1 cellular context compared by ENCODE assay signal in genomic region chr2:241505781-241506201, GRCh38.
TF ChIP-seq lines count a peak whose summit lies in the region.

No MANE protein-coding gene starts in this region.

TF ChIP-seq in HEK293T, 16 proteins besides CTCF, POLR2A, EP300 and RAD21 (continued from another document):
- no peak for TF ChIP-seq LEF1 (IDR thresholded peaks at IDR 0.05; ENCODE audit: borderline replicate concordance)
- no peak for TF ChIP-seq SUZ12 (IDR thresholded peaks at IDR 0.05)
- TF ChIP-seq FOXK2 (IDR thresholded peaks at IDR 0.05), result no peak
- TF ChIP-seq NFRKB (IDR thresholded peaks at IDR 0.05), result no peak
- TF ChIP-seq FOXM1 (IDR thresholded peaks at IDR 0.05; ENCODE audit: borderline replicate concordance), result no peak
- no peak for TF ChIP-seq BHLHE40 (IDR thresholded peaks at IDR 0.05; ENCODE audit: borderline replicate concordance)
- TF ChIP-seq CTBP1 (IDR thresholded peaks at IDR 0.05; ENCODE audit: borderline replicate concordance), result no peak
- TF ChIP-seq SP1 (IDR thresholded peaks at IDR 0.05), result no peak
- TF ChIP-seq ARNT (IDR thresholded peaks at IDR 0.05), result no peak
